Comparison of ENCODE assay signal across 1 cellular context in genomic region chr16:88613-89012, GRCh38.
TF ChIP-seq lines count a peak whose summit lies in the region.

No MANE protein-coding gene starts in this region.

TF ChIP-seq in GM12878, 131 proteins besides CTCF, POLR2A, EP300 and RAD21:
- no peak for TF ChIP-seq CUX1 (IDR thresholded peaks at IDR 0.05; ENCODE audit: insufficient replicate concordance, low read depth, low read length)
- TF ChIP-seq USF1 (IDR thresholded peaks at IDR 0.05; ENCODE audit: borderline replicate concordance, extremely low read length, insufficient read depth, low read depth, low read length), result no peak
- no peak for TF ChIP-seq BCL11A (IDR thresholded peaks at IDR 0.05; ENCODE audit: low read depth, low read length)
- no peak for TF ChIP-seq RELA (IDR thresholded peaks at IDR 0.05; ENCODE audit: borderline replicate concordance, partially characterized antibody)
- no peak for TF ChIP-seq SIX5 (IDR thresholded peaks at IDR 0.05; ENCODE audit: low read depth, low read length, severe bottlenecking)
- TF ChIP-seq E2F4 (IDR thresholded peaks at IDR 0.05; ENCODE audit: low read depth, low read length), result no peak
- TF ChIP-seq POLR2AphosphoS2 (IDR thresholded peaks at IDR 0.05; ENCODE audit: low read depth, low read length), result no peak
- no peak for TF ChIP-seq ZNF622 (IDR thresholded peaks at IDR 0.05)
